1 cellular context compared by ENCODE assay signal in the genomic region with DNA sequence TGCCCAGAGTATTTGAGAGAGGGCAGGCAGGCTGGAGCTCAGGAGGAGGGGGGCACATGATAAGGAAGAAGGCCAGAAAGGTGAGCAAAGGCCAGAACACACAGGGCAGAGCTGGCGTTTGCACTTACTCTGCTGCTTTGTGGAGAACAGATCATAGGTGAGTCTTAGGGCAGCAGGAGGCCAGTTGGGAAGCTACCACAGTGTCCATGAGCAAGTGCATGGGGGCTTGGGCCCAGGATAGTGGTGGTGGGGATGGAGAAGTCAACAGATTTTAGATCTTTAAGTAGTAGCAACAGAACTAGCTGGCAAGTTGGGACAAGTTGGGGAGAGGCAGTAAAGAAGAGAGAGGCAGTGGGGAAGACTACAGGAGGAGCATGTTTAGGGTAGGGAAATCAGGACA.
TF ChIP-seq lines count a peak whose summit lies in the region.

No MANE protein-coding gene starts in this region.

TF ChIP-seq in HepG2, 621 proteins besides CTCF, POLR2A, EP300 and RAD21 (continued from another document and continues in another):
- TF ChIP-seq GFI1 (CRISPR knock-in tag; IDR thresholded peaks at IDR 0.05; ENCODE audit: borderline replicate concordance) (no peak), NCOA1 (CRISPR knock-in tag; IDR thresholded peaks at IDR 0.05) (no peak), GTF3A (CRISPR knock-in tag; conservative IDR thresholded peaks at IDR 0.05) (0 out of 2 replicates have a peak, but pooled peaks have one; percentile 22), NFE2L1 (CRISPR knock-in tag; IDR thresholded peaks at IDR 0.05; ENCODE audit: borderline replicate concordance) (no peak), NONO (IDR thresholded peaks at IDR 0.05) (no peak), NONO (CRISPR knock-in tag; conservative IDR thresholded peaks at IDR 0.05) (0 out of 2 replicates have a peak, but pooled peaks have one; percentile 25), ZNF256 (CRISPR knock-in tag; conservative IDR thresholded peaks at IDR 0.05) (no peak), ZBTB21 (CRISPR knock-in tag; IDR thresholded peaks at IDR 0.05) (no peak), IRX3 (CRISPR knock-in tag; IDR thresholded peaks at IDR 0.05; ENCODE audit: borderline replicate concordance, low read depth) (no peak), ZNF563 (CRISPR knock-in tag; IDR thresholded peaks at IDR 0.05) (no peak), TRIM22 (IDR thresholded peaks at IDR 0.05) (no peak), SOX13 (IDR thresholded peaks at IDR 0.05) (no peak), SOX13 (CRISPR knock-in tag; conservative IDR thresholded peaks at IDR 0.05 in 1 of 2, IDR thresholded peaks at IDR 0.05 in 1 of 2) (no peak), TIGD3 (CRISPR knock-in tag; IDR thresholded peaks at IDR 0.05; ENCODE audit: borderline replicate concordance) (no peak), ZNF574 (CRISPR knock-in tag; IDR thresholded peaks at IDR 0.05) (no peak), ISL2 (CRISPR knock-in tag; IDR thresholded peaks at IDR 0.05) (no peak), SP140L (CRISPR knock-in tag; IDR thresholded peaks at IDR 0.05; ENCODE audit: borderline replicate concordance) (no peak), NFATC3 (CRISPR knock-in tag; IDR thresholded peaks at IDR 0.05) (no peak), ZMAT3 (CRISPR knock-in tag; conservative IDR thresholded peaks at IDR 0.05) (no peak), ZNF124 (CRISPR knock-in tag; IDR thresholded peaks at IDR 0.05) (no peak), TOE1 (CRISPR knock-in tag; IDR thresholded peaks at IDR 0.05) (no peak), GATAD2A (CRISPR knock-in tag; IDR thresholded peaks at IDR 0.05) (0 out of 2 replicates have a peak, but pooled peaks have one; percentile 21), ETV6 (CRISPR knock-in tag; conservative IDR thresholded peaks at IDR 0.05) (no peak), ATF5 (CRISPR knock-in tag; IDR thresholded peaks at IDR 0.05; ENCODE audit: low read depth) (no peak), PAX8 (CRISPR knock-in tag; IDR thresholded peaks at IDR 0.05; ENCODE audit: borderline replicate concordance) (no peak), ZNF496 (CRISPR knock-in tag; IDR thresholded peaks at IDR 0.05; ENCODE audit: insufficient replicate concordance) (no peak), ELF3 (CRISPR knock-in tag; IDR thresholded peaks at IDR 0.05) (no peak), ZNF558 (CRISPR knock-in tag; IDR thresholded peaks at IDR 0.05; ENCODE audit: borderline replicate concordance) (no peak), ZNF570 (CRISPR knock-in tag; IDR thresholded peaks at IDR 0.05; ENCODE audit: borderline replicate concordance) (no peak), ZNF883 (CRISPR knock-in tag; IDR thresholded peaks at IDR 0.05; ENCODE audit: not compliant biosample characterization) (peak; percentile 27), DDIT3 (CRISPR knock-in tag; IDR thresholded peaks at IDR 0.05) (no peak), ZNF710 (CRISPR knock-in tag; IDR thresholded peaks at IDR 0.05; ENCODE audit: borderline replicate concordance) (no peak), ZNF530 (CRISPR knock-in tag; IDR thresholded peaks at IDR 0.05; ENCODE audit: low read depth) (no peak), RXRA (CRISPR knock-in tag; IDR thresholded peaks at IDR 0.05) (peak; percentile 17; the same call in 1 of the 2 replicates), PITX1 (CRISPR knock-in tag; IDR thresholded peaks at IDR 0.05) (no peak), ZNF607 (CRISPR knock-in tag; IDR thresholded peaks at IDR 0.05; ENCODE audit: borderline replicate concordance) (no peak), BCLAF1 (IDR thresholded peaks at IDR 0.05) (no peak), REPIN1 (CRISPR knock-in tag; IDR thresholded peaks at IDR 0.05; ENCODE audit: borderline replicate concordance, low read depth) (no peak), EHMT2 (IDR thresholded peaks at IDR 0.05; ENCODE audit: borderline replicate concordance, low read depth, low read length) (no peak), ZNF205 (CRISPR knock-in tag; IDR thresholded peaks at IDR 0.05) (no peak), HNRNPH1 (optimal IDR thresholded peaks at IDR 0.05; ENCODE audit: low read depth, low read length) (no peak), HIVEP1 (CRISPR knock-in tag; IDR thresholded peaks at IDR 0.05) (no peak), WIZ (CRISPR knock-in tag; IDR thresholded peaks at IDR 0.05) (no peak), ZNF326 (CRISPR knock-in tag; IDR thresholded peaks at IDR 0.05; ENCODE audit: borderline replicate concordance) (no peak), ZNF567 (CRISPR knock-in tag; IDR thresholded peaks at IDR 0.05; ENCODE audit: borderline replicate concordance) (no peak), HCFC1 (IDR thresholded peaks at IDR 0.05; ENCODE audit: low read depth, low read length) (no peak), NCOA2 (CRISPR knock-in tag; IDR thresholded peaks at IDR 0.05) (0 out of 2 replicates have a peak, but pooled peaks have one; percentile 4), ETS1 (CRISPR knock-in tag; IDR thresholded peaks at IDR 0.05) (no peak), ZNF343 (CRISPR knock-in tag; IDR thresholded peaks at IDR 0.05) (no peak)
- TF ChIP-seq, protein P1, sequence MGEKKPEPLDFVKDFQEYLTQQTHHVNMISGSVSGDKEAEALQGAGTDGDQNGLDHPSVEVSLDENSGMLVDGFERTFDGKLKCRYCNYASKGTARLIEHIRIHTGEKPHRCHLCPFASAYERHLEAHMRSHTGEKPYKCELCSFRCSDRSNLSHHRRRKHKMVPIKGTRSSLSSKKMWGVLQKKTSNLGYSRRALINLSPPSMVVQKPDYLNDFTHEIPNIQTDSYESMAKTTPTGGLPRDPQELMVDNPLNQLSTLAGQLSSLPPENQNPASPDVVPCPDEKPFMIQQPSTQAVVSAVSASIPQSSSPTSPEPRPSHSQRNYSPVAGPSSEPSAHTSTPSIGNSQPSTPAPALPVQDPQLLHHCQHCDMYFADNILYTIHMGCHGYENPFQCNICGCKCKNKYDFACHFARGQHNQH (CRISPR knock-in tag; IDR thresholded peaks at IDR 0.05): no peak
- TF ChIP-seq, protein P2, sequence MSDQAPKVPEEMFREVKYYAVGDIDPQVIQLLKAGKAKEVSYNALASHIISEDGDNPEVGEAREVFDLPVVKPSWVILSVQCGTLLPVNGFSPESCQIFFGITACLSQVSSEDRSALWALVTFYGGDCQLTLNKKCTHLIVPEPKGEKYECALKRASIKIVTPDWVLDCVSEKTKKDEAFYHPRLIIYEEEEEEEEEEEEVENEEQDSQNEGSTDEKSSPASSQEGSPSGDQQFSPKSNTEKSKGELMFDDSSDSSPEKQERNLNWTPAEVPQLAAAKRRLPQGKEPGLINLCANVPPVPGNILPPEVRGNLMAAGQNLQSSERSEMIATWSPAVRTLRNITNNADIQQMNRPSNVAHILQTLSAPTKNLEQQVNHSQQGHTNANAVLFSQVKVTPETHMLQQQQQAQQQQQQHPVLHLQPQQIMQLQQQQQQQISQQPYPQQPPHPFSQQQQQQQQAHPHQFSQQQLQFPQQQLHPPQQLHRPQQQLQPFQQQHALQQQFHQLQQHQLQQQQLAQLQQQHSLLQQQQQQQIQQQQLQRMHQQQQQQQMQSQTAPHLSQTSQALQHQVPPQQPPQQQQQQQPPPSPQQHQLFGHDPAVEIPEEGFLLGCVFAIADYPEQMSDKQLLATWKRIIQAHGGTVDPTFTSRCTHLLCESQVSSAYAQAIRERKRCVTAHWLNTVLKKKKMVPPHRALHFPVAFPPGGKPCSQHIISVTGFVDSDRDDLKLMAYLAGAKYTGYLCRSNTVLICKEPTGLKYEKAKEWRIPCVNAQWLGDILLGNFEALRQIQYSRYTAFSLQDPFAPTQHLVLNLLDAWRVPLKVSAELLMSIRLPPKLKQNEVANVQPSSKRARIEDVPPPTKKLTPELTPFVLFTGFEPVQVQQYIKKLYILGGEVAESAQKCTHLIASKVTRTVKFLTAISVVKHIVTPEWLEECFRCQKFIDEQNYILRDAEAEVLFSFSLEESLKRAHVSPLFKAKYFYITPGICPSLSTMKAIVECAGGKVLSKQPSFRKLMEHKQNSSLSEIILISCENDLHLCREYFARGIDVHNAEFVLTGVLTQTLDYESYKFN (CRISPR knock-in tag; conservative IDR thresholded peaks at IDR 0.05): peak; percentile 39
